8 cellular contexts compared by ENCODE assay signal in the genomic region with DNA sequence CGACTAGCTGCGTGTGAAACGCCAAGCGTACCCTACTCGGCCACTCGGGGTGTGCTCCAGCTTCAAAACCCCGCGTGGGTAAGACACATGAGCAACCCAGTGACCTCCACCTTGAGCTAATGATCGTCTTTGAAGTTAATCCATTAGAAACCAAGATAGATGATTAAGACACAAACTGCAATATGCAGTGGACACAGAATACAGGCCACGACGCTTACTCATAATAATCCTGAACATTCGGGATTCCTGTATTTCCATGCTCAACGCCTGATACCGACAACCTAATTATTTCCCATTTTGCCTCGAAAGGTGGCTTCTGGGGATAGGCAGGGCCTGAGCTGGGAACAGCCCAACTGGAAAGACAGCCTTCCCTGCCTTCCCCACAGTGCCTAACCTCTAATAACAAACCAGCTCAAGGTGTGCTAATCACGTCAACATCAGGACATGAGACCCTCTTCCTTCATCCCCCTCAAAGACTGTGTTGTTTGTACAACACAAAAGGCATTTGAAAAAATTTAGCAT. TPM values are rescaled to one million over a fixed set of nuclear protein-coding genes. Genes with fewer than 3 reads are reported as not detected.
DNase-seq lines count a peak whose midpoint lies in the region; ATAC-seq lines count a peak whose summit lies in the region.

No MANE protein-coding gene starts in this region.

- no peaks in the 10 kb centered on the region for H3K27me3 ChIP-seq in BLaER1
- H3K27me3 ChIP-seq in HUES48 (ENCODE audit: control insufficient read depth, insufficient read depth, low read length), result peaks cover 4% of the 10 kb centered on the region; the same call in 1 of the 2 replicates

- peaks cover 0 to 5% of the 10 kb centered on the region in 2 donors for H3K36me3 Mint-ChIP-seq in naive B cell

- peak overlapping the region; percentile 73 to 93 (median 88) for H3K4me3 Mint-ChIP-seq in naive B cell

- H3K9ac ChIP-seq in BLaER1 (peak overlapping the region; percentile 64; the same call in 1 of the 2 replicates), HUES48 (ENCODE audit: low read depth, low read length) (no peak overlapping the region)

- peak overlapping the region; percentile 75 for H3K4me2 ChIP-seq in BLaER1

- no peaks in the 10 kb centered on the region for H3K9me3 Mint-ChIP-seq in naive B cell

- H3K4me1 Mint-ChIP-seq in naive B cell, result peaks cover 16 to 27% (median 24%) of the 10 kb centered on the region in 3 donors

- H3K36me3 ChIP-seq in BLaER1 (peaks cover 66% of the 10 kb centered on the region), HUES48 (ENCODE audit: control insufficient read depth, insufficient read depth, low read length) (peaks cover 26% of the 10 kb centered on the region)

- H3K27ac Mint-ChIP-seq in naive B cell, result peak overlapping the region in 5 of 6 donors; percentile 46 to 94 (median 80)

- peak; percentile 27 for DNase-seq in cerebellar cortex (ENCODE audit: low spot score)
- DNase-seq in naive B cell, result no peak
- DNase-seq in DMS79 treated with DMSO at 0.1 percent for 48 hours (lab: John Stamatoyannopoulos, UW), result no peak

- no peaks in the 10 kb centered on the region for H3K9me3 ChIP-seq in BLaER1
- H3K9me3 ChIP-seq in HUES48 (ENCODE audit: control insufficient read depth, insufficient read depth, low read length), result no peaks in the 10 kb centered on the region

- H3K27ac ChIP-seq in BLaER1, result no peak overlapping the region
- H3K27ac ChIP-seq in HUES48 (ENCODE audit: low read depth, low read length), result peak overlapping the region; percentile 29

- H4K20me1 ChIP-seq in BLaER1, result peaks cover 35% of the 10 kb centered on the region

- H3K27me3 Mint-ChIP-seq in naive B cell, result no peaks in the 10 kb centered on the region

- ATAC-seq in naive B cell (ENCODE audit: low read depth in 2 of 2), result no peak
- no peak for ATAC-seq in GM18870 (IDR thresholded peaks at IDR 0.05; ENCODE audit: unreplicated experiment)
- ATAC-seq in HG03354 (IDR thresholded peaks at IDR 0.05; ENCODE audit: poor library complexity, severe bottlenecking, unreplicated experiment), result no peak
- ATAC-seq in HG02642 (IDR thresholded peaks at IDR 0.05; ENCODE audit: poor library complexity, unreplicated experiment), result no peak

- H3K4me3 ChIP-seq in BLaER1, result peak overlapping the region; percentile 80
- peak overlapping the region; percentile 72 for H3K4me3 ChIP-seq in HUES48 (ENCODE audit: low read depth, low read length)

- H3K4me1 ChIP-seq in BLaER1, result peaks cover 22% of the 10 kb centered on the region
- peaks cover 8% of the 10 kb centered on the region for H3K4me1 ChIP-seq in HUES48 (ENCODE audit: control insufficient read depth, insufficient read depth, low read length)

RNA-seq across cellular contexts. Expression of a gene that starts 0.5 kb away (rescaled TPM):
- polyA plus RNA-seq in naive B cell (ENCODE audit: low read depth in 6 of 6), result 10 to 100 TPM; 63.0 to 81.4 (median 66.9) TPM

RNA-seq across cellular contexts. Expression of a gene that starts 42.0 kb away (rescaled TPM):
- 10 to 100 TPM; 36.2 to 95.7 (median 71.9) TPM for polyA plus RNA-seq in naive B cell (ENCODE audit: low read depth in 6 of 6)
